1 cellular context compared by ENCODE assay signal in the genomic region with DNA sequence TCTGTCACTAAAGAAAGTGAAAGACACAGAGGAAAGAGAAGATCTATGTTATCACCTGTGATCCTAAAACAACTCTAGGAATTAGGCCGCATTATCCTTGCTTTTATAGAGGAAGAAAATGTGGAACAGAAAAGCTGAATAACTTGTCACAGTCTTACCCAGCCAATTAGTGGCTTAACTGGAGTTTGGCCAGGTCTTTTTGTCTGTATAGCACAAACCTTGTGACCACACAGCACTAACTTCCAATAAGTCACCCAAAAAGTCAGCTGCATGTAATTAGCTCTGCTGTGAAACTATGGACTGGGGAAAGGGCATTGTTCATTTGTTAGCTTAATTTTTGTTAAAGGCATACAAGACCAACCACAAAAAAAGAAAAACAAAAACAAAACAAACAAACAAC.
TF ChIP-seq lines count a peak whose summit lies in the region.

No MANE protein-coding gene starts in this region.

TF ChIP-seq in GM23338, 12 proteins besides CTCF, POLR2A, EP300 and RAD21:
- TF ChIP-seq NANOG (IDR thresholded peaks at IDR 0.05; ENCODE audit: borderline replicate concordance) (no peak), EZH2 (IDR thresholded peaks at IDR 0.05; ENCODE audit: low read depth, unreplicated experiment) (no peak), STAT1 (IDR thresholded peaks at IDR 0.05; ENCODE audit: unreplicated experiment) (no peak), ZNF114 (CRISPR knock-in tag; IDR thresholded peaks at IDR 0.05) (no peak), EZH2phosphoT487 (IDR thresholded peaks at IDR 0.05; ENCODE audit: unreplicated experiment) (no peak), CREB1 (CRISPR knock-in tag; IDR thresholded peaks at IDR 0.05; ENCODE audit: low read depth) (no peak), JUNB (IDR thresholded peaks at IDR 0.05; ENCODE audit: unreplicated experiment) (no peak), POLR2AphosphoS5 (IDR thresholded peaks at IDR 0.05; ENCODE audit: low read depth) (no peak), ZNF331 (CRISPR knock-in tag; IDR thresholded peaks at IDR 0.05; ENCODE audit: low read depth) (no peak)
- TF ChIP-seq, protein P1, sequence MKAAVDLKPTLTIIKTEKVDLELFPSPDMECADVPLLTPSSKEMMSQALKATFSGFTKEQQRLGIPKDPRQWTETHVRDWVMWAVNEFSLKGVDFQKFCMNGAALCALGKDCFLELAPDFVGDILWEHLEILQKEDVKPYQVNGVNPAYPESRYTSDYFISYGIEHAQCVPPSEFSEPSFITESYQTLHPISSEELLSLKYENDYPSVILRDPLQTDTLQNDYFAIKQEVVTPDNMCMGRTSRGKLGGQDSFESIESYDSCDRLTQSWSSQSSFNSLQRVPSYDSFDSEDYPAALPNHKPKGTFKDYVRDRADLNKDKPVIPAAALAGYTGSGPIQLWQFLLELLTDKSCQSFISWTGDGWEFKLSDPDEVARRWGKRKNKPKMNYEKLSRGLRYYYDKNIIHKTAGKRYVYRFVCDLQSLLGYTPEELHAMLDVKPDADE (IDR thresholded peaks at IDR 0.05): no peak
- TF ChIP-seq, protein P2, sequence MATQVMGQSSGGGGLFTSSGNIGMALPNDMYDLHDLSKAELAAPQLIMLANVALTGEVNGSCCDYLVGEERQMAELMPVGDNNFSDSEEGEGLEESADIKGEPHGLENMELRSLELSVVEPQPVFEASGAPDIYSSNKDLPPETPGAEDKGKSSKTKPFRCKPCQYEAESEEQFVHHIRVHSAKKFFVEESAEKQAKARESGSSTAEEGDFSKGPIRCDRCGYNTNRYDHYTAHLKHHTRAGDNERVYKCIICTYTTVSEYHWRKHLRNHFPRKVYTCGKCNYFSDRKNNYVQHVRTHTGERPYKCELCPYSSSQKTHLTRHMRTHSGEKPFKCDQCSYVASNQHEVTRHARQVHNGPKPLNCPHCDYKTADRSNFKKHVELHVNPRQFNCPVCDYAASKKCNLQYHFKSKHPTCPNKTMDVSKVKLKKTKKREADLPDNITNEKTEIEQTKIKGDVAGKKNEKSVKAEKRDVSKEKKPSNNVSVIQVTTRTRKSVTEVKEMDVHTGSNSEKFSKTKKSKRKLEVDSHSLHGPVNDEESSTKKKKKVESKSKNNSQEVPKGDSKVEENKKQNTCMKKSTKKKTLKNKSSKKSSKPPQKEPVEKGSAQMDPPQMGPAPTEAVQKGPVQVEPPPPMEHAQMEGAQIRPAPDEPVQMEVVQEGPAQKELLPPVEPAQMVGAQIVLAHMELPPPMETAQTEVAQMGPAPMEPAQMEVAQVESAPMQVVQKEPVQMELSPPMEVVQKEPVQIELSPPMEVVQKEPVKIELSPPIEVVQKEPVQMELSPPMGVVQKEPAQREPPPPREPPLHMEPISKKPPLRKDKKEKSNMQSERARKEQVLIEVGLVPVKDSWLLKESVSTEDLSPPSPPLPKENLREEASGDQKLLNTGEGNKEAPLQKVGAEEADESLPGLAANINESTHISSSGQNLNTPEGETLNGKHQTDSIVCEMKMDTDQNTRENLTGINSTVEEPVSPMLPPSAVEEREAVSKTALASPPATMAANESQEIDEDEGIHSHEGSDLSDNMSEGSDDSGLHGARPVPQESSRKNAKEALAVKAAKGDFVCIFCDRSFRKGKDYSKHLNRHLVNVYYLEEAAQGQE (IDR thresholded peaks at IDR 0.05; ENCODE audit: unreplicated experiment): no peak
- TF ChIP-seq, protein P3, sequence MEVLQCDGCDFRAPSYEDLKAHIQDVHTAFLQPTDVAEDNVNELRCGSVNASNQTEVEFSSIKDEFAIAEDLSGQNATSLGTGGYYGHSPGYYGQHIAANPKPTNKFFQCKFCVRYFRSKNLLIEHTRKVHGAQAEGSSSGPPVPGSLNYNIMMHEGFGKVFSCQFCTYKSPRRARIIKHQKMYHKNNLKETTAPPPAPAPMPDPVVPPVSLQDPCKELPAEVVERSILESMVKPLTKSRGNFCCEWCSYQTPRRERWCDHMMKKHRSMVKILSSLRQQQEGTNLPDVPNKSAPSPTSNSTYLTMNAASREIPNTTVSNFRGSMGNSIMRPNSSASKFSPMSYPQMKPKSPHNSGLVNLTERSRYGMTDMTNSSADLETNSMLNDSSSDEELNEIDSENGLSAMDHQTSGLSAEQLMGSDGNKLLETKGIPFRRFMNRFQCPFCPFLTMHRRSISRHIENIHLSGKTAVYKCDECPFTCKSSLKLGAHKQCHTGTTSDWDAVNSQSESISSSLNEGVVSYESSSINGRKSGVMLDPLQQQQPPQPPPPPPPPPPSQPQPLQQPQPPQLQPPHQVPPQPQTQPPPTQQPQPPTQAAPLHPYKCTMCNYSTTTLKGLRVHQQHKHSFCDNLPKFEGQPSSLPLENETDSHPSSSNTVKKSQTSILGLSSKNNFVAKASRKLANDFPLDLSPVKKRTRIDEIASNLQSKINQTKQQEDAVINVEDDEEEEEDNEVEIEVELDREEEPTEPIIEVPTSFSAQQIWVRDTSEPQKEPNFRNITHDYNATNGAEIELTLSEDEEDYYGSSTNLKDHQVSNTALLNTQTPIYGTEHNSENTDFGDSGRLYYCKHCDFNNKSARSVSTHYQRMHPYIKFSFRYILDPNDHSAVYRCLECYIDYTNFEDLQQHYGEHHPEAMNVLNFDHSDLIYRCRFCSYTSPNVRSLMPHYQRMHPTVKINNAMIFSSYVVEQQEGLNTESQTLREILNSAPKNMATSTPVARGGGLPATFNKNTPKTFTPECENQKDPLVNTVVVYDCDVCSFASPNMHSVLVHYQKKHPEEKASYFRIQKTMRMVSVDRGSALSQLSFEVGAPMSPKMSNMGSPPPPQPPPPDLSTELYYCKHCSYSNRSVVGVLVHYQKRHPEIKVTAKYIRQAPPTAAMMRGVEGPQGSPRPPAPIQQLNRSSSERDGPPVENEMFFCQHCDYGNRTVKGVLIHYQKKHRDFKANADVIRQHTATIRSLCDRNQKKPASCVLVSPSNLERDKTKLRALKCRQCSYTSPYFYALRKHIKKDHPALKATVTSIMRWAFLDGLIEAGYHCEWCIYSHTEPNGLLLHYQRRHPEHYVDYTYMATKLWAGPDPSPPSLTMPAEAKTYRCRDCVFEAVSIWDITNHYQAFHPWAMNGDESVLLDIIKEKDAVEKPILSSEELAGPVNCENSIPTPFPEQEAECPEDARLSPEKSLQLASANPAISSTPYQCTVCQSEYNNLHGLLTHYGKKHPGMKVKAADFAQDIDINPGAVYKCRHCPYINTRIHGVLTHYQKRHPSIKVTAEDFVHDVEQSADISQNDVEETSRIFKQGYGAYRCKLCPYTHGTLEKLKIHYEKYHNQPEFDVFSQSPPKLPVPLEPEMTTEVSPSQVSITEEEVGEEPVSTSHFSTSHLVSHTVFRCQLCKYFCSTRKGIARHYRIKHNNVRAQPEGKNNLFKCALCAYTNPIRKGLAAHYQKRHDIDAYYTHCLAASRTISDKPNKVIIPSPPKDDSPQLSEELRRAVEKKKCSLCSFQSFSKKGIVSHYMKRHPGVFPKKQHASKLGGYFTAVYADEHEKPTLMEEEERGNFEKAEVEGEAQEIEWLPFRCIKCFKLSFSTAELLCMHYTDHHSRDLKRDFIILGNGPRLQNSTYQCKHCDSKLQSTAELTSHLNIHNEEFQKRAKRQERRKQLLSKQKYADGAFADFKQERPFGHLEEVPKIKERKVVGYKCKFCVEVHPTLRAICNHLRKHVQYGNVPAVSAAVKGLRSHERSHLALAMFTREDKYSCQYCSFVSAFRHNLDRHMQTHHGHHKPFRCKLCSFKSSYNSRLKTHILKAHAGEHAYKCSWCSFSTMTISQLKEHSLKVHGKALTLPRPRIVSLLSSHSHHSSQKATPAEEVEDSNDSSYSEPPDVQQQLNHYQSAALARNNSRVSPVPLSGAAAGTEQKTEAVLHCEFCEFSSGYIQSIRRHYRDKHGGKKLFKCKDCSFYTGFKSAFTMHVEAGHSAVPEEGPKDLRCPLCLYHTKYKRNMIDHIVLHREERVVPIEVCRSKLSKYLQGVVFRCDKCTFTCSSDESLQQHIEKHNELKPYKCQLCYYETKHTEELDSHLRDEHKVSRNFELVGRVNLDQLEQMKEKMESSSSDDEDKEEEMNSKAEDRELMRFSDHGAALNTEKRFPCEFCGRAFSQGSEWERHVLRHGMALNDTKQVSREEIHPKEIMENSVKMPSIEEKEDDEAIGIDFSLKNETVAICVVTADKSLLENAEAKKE (CRISPR knock-in tag; IDR thresholded peaks at IDR 0.05): no peak
